ENCODE assay signal across 23 cellular contexts in genomic region chrX:57451426-57452020, GRCh38.
"Had no signal": no experiment of that assay in that cellular context is flagged by ENCODE, and none has a peak within 500 bp of the region (broad histone marks: within the 10 kb centered on the region; RNA-seq: fewer than 3 reads in every experiment).

No MANE protein-coding gene starts in this region.

- DNase-seq: activated CD4-positive, alpha-beta T cell treated with anti-CD3 and anti-CD28 coated beads, Interleukin-2, amount 10 ng/mL, durations not matched to agents 24 days and 14 days; activated CD4-positive, alpha-beta T cell treated with anti-CD3 and anti-CD28 coated beads, Interleukin-2, amount 50 U/mL, for 4 hours; activated CD8-positive, alpha-beta T cell treated with anti-CD3 and anti-CD28 coated beads for 36 hours; activated gamma-delta T cell treated with Interleukin-2 at 50 U/mL for 16 hours; activated naive CD4-positive, alpha-beta T cell treated with anti-CD3 and anti-CD28 coated beads for 36 hours; activated naive CD8-positive, alpha-beta T cell treated with anti-CD3 and anti-CD28 coated beads, Interleukin-2, amount 50 U/mL, for 24 hours; activated T-cell treated with anti-CD3 and anti-CD28 coated beads, Interleukin-2, amount 50 U/mL, for 1 hour; anterior cingulate cortex; brain microvascular endothelial cell; central memory CD4-positive, alpha-beta T cell; Karpas-422; KBM-7; NCI-H1105; NCI-H1417 treated with DMSO at 0.1 percent for 48 hours; NCI-H187 treated with DMSO at 0.1 percent for 48 hours; NCI-H2081; NCI-H2171 treated with DMSO at 0.1 percent for 48 hours; NCI-H2227 treated with DMSO at 0.1 percent for 48 hours; NCI-H446; NCI-H510A treated with DMSO at 0.1 percent for 48 hours; NCI-H526 treated with DMSO at 0.1 percent for 48 hours; SHP77 had no signal

- H3K27ac Mint-ChIP-seq: activated CD4-positive, alpha-beta T cell treated with anti-CD3 and anti-CD28 coated beads, Interleukin-2, amount 10 ng/mL, durations not matched to agents 24 days and 14 days; activated CD8-positive, alpha-beta T cell treated with anti-CD3 and anti-CD28 coated beads for 36 hours; activated naive CD4-positive, alpha-beta T cell treated with anti-CD3 and anti-CD28 coated beads for 36 hours; activated naive CD4-positive, alpha-beta T cell treated with anti-CD3 and anti-CD28 coated beads, Interleukin-2, amount 50 U/mL, for 72 hours; activated naive CD8-positive, alpha-beta T cell treated with anti-CD3 and anti-CD28 coated beads, Interleukin-2, amount 50 U/mL, for 24 hours had no signal

- H3K9me3 Mint-ChIP-seq: activated CD4-positive, alpha-beta T cell treated with anti-CD3 and anti-CD28 coated beads, Interleukin-2, amount 10 ng/mL, durations not matched to agents 24 days and 14 days; activated naive CD4-positive, alpha-beta T cell treated with anti-CD3 and anti-CD28 coated beads, Interleukin-2, amount 50 U/mL, for 72 hours had no signal

- H3K27me3 Mint-ChIP-seq: activated CD4-positive, alpha-beta T cell treated with anti-CD3 and anti-CD28 coated beads, Interleukin-2, amount 10 ng/mL, durations not matched to agents 24 days and 14 days; activated CD8-positive, alpha-beta T cell treated with anti-CD3 and anti-CD28 coated beads for 36 hours; activated naive CD8-positive, alpha-beta T cell treated with anti-CD3 and anti-CD28 coated beads, Interleukin-2, amount 50 U/mL, for 24 hours had no signal

- H3K4me1 Mint-ChIP-seq: activated naive CD8-positive, alpha-beta T cell treated with anti-CD3 and anti-CD28 coated beads, Interleukin-2, amount 50 U/mL, for 24 hours had no signal

- H3K4me3 Mint-ChIP-seq: activated CD4-positive, alpha-beta T cell treated with anti-CD3 and anti-CD28 coated beads, Interleukin-2, amount 10 ng/mL, durations not matched to agents 24 days and 14 days; activated CD8-positive, alpha-beta T cell treated with anti-CD3 and anti-CD28 coated beads for 36 hours; activated naive CD4-positive, alpha-beta T cell treated with anti-CD3 and anti-CD28 coated beads for 36 hours; activated naive CD8-positive, alpha-beta T cell treated with anti-CD3 and anti-CD28 coated beads, Interleukin-2, amount 50 U/mL, for 24 hours had no signal
